ENCODE assay signal across 10 cellular contexts in genomic region chr1:66335125-66335524, GRCh38.
DNase-seq lines count a peak whose midpoint lies in the region; ATAC-seq, FAIRE-seq and TF ChIP-seq lines count a peak whose summit lies in the region.
"Had no signal": no experiment of that assay in that cellular context is flagged by ENCODE, and none has a peak within 500 bp of the region (broad histone marks: within the 10 kb centered on the region; RNA-seq: fewer than 3 reads in every experiment).

No MANE protein-coding gene starts in this region.

- H3K27ac Mint-ChIP-seq in endodermal cell, result peak overlapping the region; percentile 60

- peak overlapping the region; percentile 90 for H3K4me2 ChIP-seq in OCI-LY1 (ENCODE audit: low read length)

- peaks cover 90% of the 10 kb centered on the region for H3K4me1 ChIP-seq in OCI-LY1 (ENCODE audit: insufficient read depth, low read length, severe bottlenecking)
- H3K4me1 ChIP-seq in endodermal cell (ENCODE audit: control insufficient read depth, insufficient read depth, low read length), result peaks cover 15% of the 10 kb centered on the region
- H3K4me1 ChIP-seq in small intestine (ENCODE audit: control insufficient read depth in 2 of 2, insufficient read depth in 1 of 2, low read depth in 1 of 2, low read length in 1 of 2), result peaks cover 0 to 7% of the 10 kb centered on the region in 2 donors
- no peaks in the 10 kb centered on the region for H3K4me1 ChIP-seq in BE2C

- H2AFZ ChIP-seq in OCI-LY1 (ENCODE audit: low read length), result no peak overlapping the region

- TF ChIP-seq CTCF in GM12864 (IDR thresholded peaks at IDR 0.05; ENCODE audit: low read depth, low read length, missing control alignments) (no peak), OCI-LY1 (IDR thresholded peaks at IDR 0.05; ENCODE audit: low read length) (no peak), endodermal cell (conservative IDR thresholded peaks at IDR 0.05) (no peak), BE2C (IDR thresholded peaks at IDR 0.05; ENCODE audit: low read depth, low read length) (no peak)

- DNase-seq in GM12864 (ENCODE audit: low read depth) (no peak), endodermal cell (no peak), small intestine (no peak), COR-L47 (lab: John Stamatoyannopoulos, UW) (no peak), BE2C (no peak)

- no peaks in the 10 kb centered on the region for H3K27me3 Mint-ChIP-seq in endodermal cell (ENCODE audit: insufficient read depth)

- H3K4me3 ChIP-seq in GM12864 (ENCODE audit: low read depth, low read length), result peak overlapping the region; percentile 60
- peak overlapping the region; percentile 75 for H3K4me3 ChIP-seq in OCI-LY1 (ENCODE audit: low read depth, low read length, poor library complexity, severe bottlenecking)
- H3K4me3 ChIP-seq in endodermal cell (ENCODE audit: low read length), result peak overlapping the region; percentile 43
- H3K4me3 ChIP-seq in small intestine (ENCODE audit: low read depth in 1 of 2, low read length in 2 of 2), result no peak overlapping the region
- H3K4me3 ChIP-seq in BE2C (ENCODE audit: low read depth, low read length), result no peak overlapping the region

- no peaks in the 10 kb centered on the region for H4K20me1 ChIP-seq in OCI-LY1 (ENCODE audit: insufficient read depth, low read length)

- H3K27ac ChIP-seq in OCI-LY1 (ENCODE audit: low read depth, low read length, poor library complexity, severe bottlenecking) (peak overlapping the region; percentile 92), endodermal cell (ENCODE audit: low read depth, low read length) (peak overlapping the region; percentile 59), small intestine (ENCODE audit: low read depth in 1 of 2, low read length in 1 of 2) (peak overlapping the region; percentile 86 to 87)
- H3K27ac ChIP-seq: RWPE1 had no signal

- H3K36me3 ChIP-seq in OCI-LY1 (ENCODE audit: insufficient read depth, low read length) (peaks cover 13% of the 10 kb centered on the region; the same call in 1 of the 2 replicates), endodermal cell (ENCODE audit: control insufficient read depth, insufficient read depth, low read length) (no peaks in the 10 kb centered on the region), small intestine (ENCODE audit: control insufficient read depth in 2 of 2, insufficient read depth in 2 of 2, low read length in 2 of 2) (no peaks in the 10 kb centered on the region), BE2C (no peaks in the 10 kb centered on the region)

- H3K4me1 Mint-ChIP-seq in endodermal cell, result peaks cover 59% of the 10 kb centered on the region

- H3K9me3 ChIP-seq in OCI-LY1 (ENCODE audit: low read length) (no peaks in the 10 kb centered on the region), endodermal cell (ENCODE audit: control insufficient read depth, low read length) (no peaks in the 10 kb centered on the region), small intestine (ENCODE audit: control insufficient read depth, low read depth) (no peaks in the 10 kb centered on the region), BE2C (no peaks in the 10 kb centered on the region)

- peak overlapping the region; percentile 83 for H3K9ac ChIP-seq in OCI-LY1 (ENCODE audit: low read length)
- no peak overlapping the region for H3K9ac ChIP-seq in endodermal cell (ENCODE audit: extremely low read depth, low read length, poor library complexity, severe bottlenecking)

- FAIRE-seq in small intestine (lab: Jason Lieb, UNC), result no peak
- FAIRE-seq: frontal cortex had no signal

- ATAC-seq in GM19023 (IDR thresholded peaks at IDR 0.05; ENCODE audit: unreplicated experiment), result no peak
- no peak for ATAC-seq in GM19035 (IDR thresholded peaks at IDR 0.05; ENCODE audit: unreplicated experiment)

- H3F3A ChIP-seq in OCI-LY1 (ENCODE audit: insufficient read depth, low read length), result no peaks in the 10 kb centered on the region

- WGBS in endodermal cell (ENCODE audit: insufficient coverage in 1 of 2, insufficient read length in 1 of 2), 2 experiments, result 90 to 100% methylated on average over 1 to 2 of the region's 2 CpGs
- 52 to 81% (median 72%) methylated on average over 2 of the region's 2 CpGs for WGBS in small intestine, 3 donors

- no peaks in the 10 kb centered on the region for H3K27me3 ChIP-seq in OCI-LY1 (ENCODE audit: insufficient read depth, low read length)
- no peaks in the 10 kb centered on the region for H3K27me3 ChIP-seq in endodermal cell (ENCODE audit: control insufficient read depth, insufficient read depth, low read length, poor library complexity, severe bottlenecking)
- H3K27me3 ChIP-seq in small intestine (ENCODE audit: control insufficient read depth in 2 of 2, insufficient read depth in 2 of 2, low read length in 2 of 2), result no peaks in the 10 kb centered on the region
- no peaks in the 10 kb centered on the region for H3K27me3 ChIP-seq in BE2C

- H3K79me2 ChIP-seq in OCI-LY1 (ENCODE audit: insufficient read depth, low read length), result peaks cover 57% of the 10 kb centered on the region

- H3K36me3 Mint-ChIP-seq in endodermal cell (ENCODE audit: low read depth), result peaks cover 5% of the 10 kb centered on the region

- no peaks in the 10 kb centered on the region for H3K9me3 Mint-ChIP-seq in endodermal cell

- H3K4me3 Mint-ChIP-seq in endodermal cell, result peak overlapping the region; percentile 74

- H3K9me2 ChIP-seq in OCI-LY1 (ENCODE audit: low read depth, low read length), result no peaks in the 10 kb centered on the region

Comparison
In these comparisons a context has a peak if more than half of its experiments do, and no peak if none do; other contexts are left out.
1. H3K4me3 ChIP-seq: peak in GM12864 (single experiment), OCI-LY1 (single experiment) and endodermal cell (single experiment); none in small intestine (0 of 2) and BE2C (single experiment).
2. Peak in every context shown above with its lines, with median percentiles within 50 percentile points of each other: H3K27ac ChIP-seq.